16 cellular contexts compared by ENCODE assay signal in the genomic region with DNA sequence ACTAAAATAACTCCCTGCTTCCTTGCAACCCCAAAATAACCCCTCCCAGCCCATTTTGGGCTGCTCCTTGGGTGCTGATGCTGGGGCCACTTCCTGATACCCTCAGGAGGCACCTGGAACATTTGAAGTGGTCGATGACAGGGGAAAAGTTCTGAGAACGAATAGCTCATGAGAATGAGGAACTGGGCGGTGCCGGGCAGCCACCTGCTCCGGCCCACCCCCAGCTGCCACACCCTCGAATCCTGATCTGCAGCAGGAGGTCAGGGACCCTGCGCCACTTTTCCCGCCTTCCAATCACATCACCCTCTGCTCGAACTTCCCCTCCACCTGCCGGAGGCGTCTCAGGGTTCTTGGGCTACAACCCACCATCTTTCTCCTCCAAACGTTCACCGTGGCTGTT. TPM values are rescaled to one million over a fixed set of nuclear protein-coding genes. Genes with fewer than 3 reads are reported as not detected.
"Had no signal": no experiment of that assay in that cellular context is flagged by ENCODE, and none has a peak within 500 bp of the region (broad histone marks: within the 10 kb centered on the region; RNA-seq: fewer than 3 reads in every experiment).

No MANE protein-coding gene starts in this region.

- H3K27ac ChIP-seq: foreskin keratinocyte, psoas muscle had no signal

- H3K36me3 Mint-ChIP-seq: natural killer cell treated with Interleukin-12 subunit alpha and Interleukin-12 subunit beta and Interleukin-15 and Interleukin-18, amount 100 ng/mL, for 72 hours; stimulated activated naive B cell treated with anti-CD40 and anti-IgM and Interleukin-4, amounts not matched to agents 10 μg/mL and 1 μg/mL and 100 μg/mL, for 72 hours; type B pancreatic cell had no signal

- H3K9me3 ChIP-seq: mucosa of descending colon, psoas muscle, spleen had no signal

- ATAC-seq: foreskin keratinocyte; mucosa of descending colon; natural killer cell treated with Interleukin-12 subunit alpha and Interleukin-12 subunit beta and Interleukin-15 and Interleukin-18, amount 100 ng/mL, for 72 hours; psoas muscle; sciatic nerve; stimulated activated naive B cell treated with anti-CD40 and anti-IgM and Interleukin-4, amounts not matched to agents 10 μg/mL and 1 μg/mL and 100 μg/mL, for 72 hours had no signal

- H3K4me3 Mint-ChIP-seq: activated naive CD4-positive, alpha-beta T cell treated with anti-CD3 and anti-CD28 coated beads for 36 hours; natural killer cell treated with Interleukin-12 subunit alpha and Interleukin-12 subunit beta and Interleukin-15 and Interleukin-18, amount 100 ng/mL, for 72 hours; stimulated activated naive B cell treated with anti-CD40 and anti-IgM and Interleukin-4, amounts not matched to agents 10 μg/mL and 1 μg/mL and 100 μg/mL, for 72 hours; type B pancreatic cell had no signal

- H3K9me3 Mint-ChIP-seq: activated naive CD4-positive, alpha-beta T cell treated with anti-CD3 and anti-CD28 coated beads for 36 hours; natural killer cell treated with Interleukin-12 subunit alpha and Interleukin-12 subunit beta and Interleukin-15 and Interleukin-18, amount 100 ng/mL, for 72 hours; stimulated activated naive B cell treated with anti-CD40 and anti-IgM and Interleukin-4, amounts not matched to agents 10 μg/mL and 1 μg/mL and 100 μg/mL, for 72 hours; type B pancreatic cell had no signal

- H3K4me1 ChIP-seq: foreskin keratinocyte had no signal

- H3K4me3 ChIP-seq: mucosa of descending colon, psoas muscle, spleen had no signal

- DNase-seq: activated CD4-positive, alpha-beta T cell treated with anti-CD3 and anti-CD28 coated beads, Interleukin-2, amount 50 U/mL, for 4 hours; activated naive CD4-positive, alpha-beta T cell treated with anti-CD3 and anti-CD28 coated beads for 36 hours; activated T-cell treated with anti-CD3 and anti-CD28 coated beads, Interleukin-2, amount 50 U/mL, for 1 hour; aorta; foreskin keratinocyte; mucosa of descending colon; occipital lobe; spleen; stimulated activated CD4-positive, alpha-beta T cell treated with anti-CD3 and anti-CD28 coated beads, Interleukin-1b, Interleukin-23, amount 100 ng/mL, for 48 hours; stimulated activated naive B cell treated with anti-CD40 and anti-IgM and Interleukin-4, amounts not matched to agents 10 μg/mL and 1 μg/mL and 100 μg/mL, for 72 hours; T-helper 2 cell had no signal

- H3K27ac Mint-ChIP-seq: activated naive CD4-positive, alpha-beta T cell treated with anti-CD3 and anti-CD28 coated beads for 36 hours; natural killer cell treated with Interleukin-12 subunit alpha and Interleukin-12 subunit beta and Interleukin-15 and Interleukin-18, amount 100 ng/mL, for 72 hours; stimulated activated naive B cell treated with anti-CD40 and anti-IgM and Interleukin-4, amounts not matched to agents 10 μg/mL and 1 μg/mL and 100 μg/mL, for 72 hours; type B pancreatic cell had no signal

RNA-seq across cellular contexts. Expression of gene HRH2, which starts 19.7 kb away (rescaled TPM):
- total RNA-seq: bronchial epithelial cell, foreskin keratinocyte had no signal
